Comparison of ENCODE assay signal across 19 cellular contexts in genomic region chr3:188268336-188268735, GRCh38.
DNase-seq lines count a peak whose midpoint lies in the region; ATAC-seq and TF ChIP-seq lines count a peak whose summit lies in the region.
"Had no signal": no experiment of that assay in that cellular context is flagged by ENCODE, and none has a peak within 500 bp of the region (broad histone marks: within the 10 kb centered on the region; RNA-seq: fewer than 3 reads in every experiment).

No MANE protein-coding gene starts in this region.

- H2AFZ ChIP-seq in GM23338, result no peak overlapping the region
- no peak overlapping the region for H2AFZ ChIP-seq in mesenchymal stem cell (ENCODE audit: low read depth, low read length)
- H2AFZ ChIP-seq in smooth muscle cell (ENCODE audit: low read depth), result no peak overlapping the region

- H2AK5ac ChIP-seq in mesenchymal stem cell (ENCODE audit: low read length, severe bottlenecking), result peak overlapping the region; percentile 85

- H3K36me3 Mint-ChIP-seq in GM23338 (ENCODE audit: low read depth), result no peaks in the 10 kb centered on the region
- H3K36me3 Mint-ChIP-seq: natural killer cell had no signal

- no peak overlapping the region for H2BK15ac ChIP-seq in mesenchymal stem cell (ENCODE audit: low read depth, poor library complexity, severe bottlenecking)

- no peak overlapping the region for H4K91ac ChIP-seq in mesenchymal stem cell (ENCODE audit: low read length)

- H3K9ac ChIP-seq in mesenchymal stem cell (ENCODE audit: low read length), result no peak overlapping the region
- H3K9ac ChIP-seq in smooth muscle cell (ENCODE audit: low read depth), result no peak overlapping the region
- H3K9ac ChIP-seq: BLaER1 treated with 17β-estradiol and CSF1 and Interleukin-3, amounts not matched to agents 10 nM and 100 nM had no signal

- H3F3A ChIP-seq in GM23338 (replicated peaks; ENCODE audit: low read depth) (no peaks in the 10 kb centered on the region), smooth muscle cell (ENCODE audit: low read depth) (peaks cover 50% of the 10 kb centered on the region)

- no peak overlapping the region for H3K4me3 ChIP-seq in GM23338
- no peak overlapping the region for H3K4me3 ChIP-seq in SJSA1
- no peak overlapping the region for H3K4me3 ChIP-seq in mesenchymal stem cell (ENCODE audit: insufficient read depth in 1 of 2, low read depth in 1 of 2, low read length in 2 of 2)
- no peak overlapping the region for H3K4me3 ChIP-seq in smooth muscle cell
- H3K4me3 ChIP-seq: BLaER1 treated with 17β-estradiol and CSF1 and Interleukin-3, amounts not matched to agents 10 nM and 100 nM; Peyer's patch had no signal

- H3K23ac ChIP-seq in mesenchymal stem cell (ENCODE audit: low read length in 2 of 2), result no peak overlapping the region

- H3K27me3 ChIP-seq in GM23338 (ENCODE audit: insufficient read depth) (no peaks in the 10 kb centered on the region), SJSA1 (replicated peaks) (no peaks in the 10 kb centered on the region), mesenchymal stem cell (ENCODE audit: control insufficient read depth in 1 of 2, insufficient read depth in 1 of 2, low read length in 2 of 2) (no peaks in the 10 kb centered on the region), smooth muscle cell (ENCODE audit: low read depth) (no peaks in the 10 kb centered on the region)
- H3K27me3 ChIP-seq: BLaER1 treated with 17β-estradiol and CSF1 and Interleukin-3, amounts not matched to agents 10 nM and 100 nM; Peyer's patch had no signal

- no peaks in the 10 kb centered on the region for H3K79me1 ChIP-seq in mesenchymal stem cell (replicated peaks; ENCODE audit: low read length, poor library complexity, severe bottlenecking)

- H3K4me1 Mint-ChIP-seq in GM23338, result peaks cover 33% of the 10 kb centered on the region

- peak overlapping the region; percentile 10; the same call in 1 of the 2 replicates for H3K4me2 ChIP-seq in GM23338
- no peak overlapping the region for H3K4me2 ChIP-seq in mesenchymal stem cell (ENCODE audit: low read length, poor library complexity, severe bottlenecking)
- no peak overlapping the region for H3K4me2 ChIP-seq in smooth muscle cell

- H4K8ac ChIP-seq in mesenchymal stem cell (ENCODE audit: low read length), result no peak overlapping the region

- H3K27me3 Mint-ChIP-seq in GM23338 (ENCODE audit: insufficient read depth, low read depth, poor library complexity), result peaks cover 3% of the 10 kb centered on the region
- H3K27me3 Mint-ChIP-seq: activated T-cell treated with anti-CD3 and anti-CD28 coated beads, Interleukin-2, amount 50 U/mL, for 24 hours had no signal

- ATAC-seq in GM23338, result no peak
- ATAC-seq: activated naive CD4-positive, alpha-beta T cell treated with anti-CD3 and anti-CD28 coated beads, Interleukin-2, amount 50 U/mL, for 72 hours; natural killer cell had no signal

- peak overlapping the region in 1 of 2 experiments; percentile 69 for H3K4ac ChIP-seq in mesenchymal stem cell (ENCODE audit: low read depth in 1 of 2, low read length in 2 of 2)

- no peaks in the 10 kb centered on the region for H4K20me1 ChIP-seq in GM23338 (replicated peaks; ENCODE audit: insufficient read depth)
- H4K20me1 ChIP-seq in smooth muscle cell (ENCODE audit: low read depth), result peaks cover 8% of the 10 kb centered on the region

- no peak overlapping the region for H3K4me3 Mint-ChIP-seq in GM23338
- H3K4me3 Mint-ChIP-seq: activated T-cell treated with anti-CD3 and anti-CD28 coated beads, Interleukin-2, amount 50 U/mL, for 24 hours; natural killer cell had no signal

- peaks cover 9% of the 10 kb centered on the region; the same call in 1 of the 2 replicates for H3K9me2 ChIP-seq in GM23338 (ENCODE audit: insufficient read depth)

- peak overlapping the region; percentile 23 to 56 for H3K18ac ChIP-seq in mesenchymal stem cell (ENCODE audit: low read depth in 1 of 2, low read length in 2 of 2)

- no peak for TF ChIP-seq CTCF in GM23338 (conservative IDR thresholded peaks at IDR 0.05; ENCODE audit: low read depth in 2 of 2)
- no peak for TF ChIP-seq CTCF in smooth muscle cell (IDR thresholded peaks at IDR 0.05; ENCODE audit: borderline replicate concordance, insufficient read depth, poor library complexity, severe bottlenecking)

- peak overlapping the region in 1 of 2 experiments; percentile 49 for H3K14ac ChIP-seq in mesenchymal stem cell (ENCODE audit: low read length in 2 of 2)

- H3K36me3 ChIP-seq in GM23338 (ENCODE audit: insufficient read depth) (no peaks in the 10 kb centered on the region), SJSA1 (peaks cover 11% of the 10 kb centered on the region), mesenchymal stem cell (ENCODE audit: control insufficient read depth in 1 of 2, insufficient read depth in 2 of 2, low read depth in 1 of 2, low read length in 2 of 2) (no peaks in the 10 kb centered on the region), smooth muscle cell (ENCODE audit: low read depth) (no peaks in the 10 kb centered on the region)
- H3K36me3 ChIP-seq: Peyer's patch had no signal

- peak overlapping the region; percentile 72 for H3K27ac Mint-ChIP-seq in GM23338
- H3K27ac Mint-ChIP-seq: activated naive CD4-positive, alpha-beta T cell treated with anti-CD3 and anti-CD28 coated beads, Interleukin-2, amount 50 U/mL, for 72 hours; activated T-cell treated with anti-CD3 and anti-CD28 coated beads, Interleukin-2, amount 50 U/mL, for 24 hours had no signal

- no peaks in the 10 kb centered on the region for H3K9me3 ChIP-seq in SJSA1 (replicated peaks)
- H3K9me3 ChIP-seq in mesenchymal stem cell (ENCODE audit: control insufficient read depth, low read length), result no peaks in the 10 kb centered on the region
- no peaks in the 10 kb centered on the region for H3K9me3 ChIP-seq in smooth muscle cell (replicated peaks; ENCODE audit: low read depth)
- H3K9me3 ChIP-seq: BLaER1 treated with 17β-estradiol and CSF1 and Interleukin-3, amounts not matched to agents 10 nM and 100 nM; Peyer's patch had no signal

- 83% methylated on average over 5 of the region's 5 CpGs for WGBS in mesenchymal stem cell
- WGBS in smooth muscle cell (ENCODE audit: low lambda C conversion rate), result 84% methylated on average over 5 of the region's 5 CpGs

- H2BK120ac ChIP-seq in mesenchymal stem cell (ENCODE audit: low read depth, low read length), result no peak overlapping the region

- no peak for DNase-seq in GM23338 (ENCODE audit: low spot score)
- no peak for DNase-seq in SJSA1 (ENCODE audit: low read depth in 1 of 2, low spot score in 2 of 2)
- DNase-seq in mesenchymal stem cell, result no peak
- DNase-seq in smooth muscle cell (lab: John Stamatoyannopoulos, UW; ENCODE audit: unreplicated experiment), result no peak
- no peak for DNase-seq in DMS 273 (lab: John Stamatoyannopoulos, UW; ENCODE audit: unreplicated experiment)
- no peak for DNase-seq in NCI-H1105 (lab: John Stamatoyannopoulos, UW)
- no peak for DNase-seq in activated T-cell treated with anti-CD3 and anti-CD28 coated beads, Interleukin-2, amount 50 U/mL, for 48 hours
- DNase-seq: activated CD4-positive, alpha-beta T cell treated with anti-CD3 and anti-CD28 coated beads, Interleukin-2, amount 50 U/mL, for 4 hours; activated T-cell treated with anti-CD3 and anti-CD28 coated beads, Interleukin-2, amount 50 U/mL, for 24 hours; DMS79 treated with DMSO at 0.1 percent for 48 hours; effector memory CD4-positive, alpha-beta T cell; MM.1S; natural killer cell; NCI-H1930; NCI-H526; Peyer's patch; substantia nigra had no signal

- peak overlapping the region; percentile 81 for H3K27ac ChIP-seq in GM23338 (ENCODE audit: low read depth)
- H3K27ac ChIP-seq in SJSA1, result peak overlapping the region; percentile 98
- H3K27ac ChIP-seq in mesenchymal stem cell (ENCODE audit: low read length, poor library complexity, severe bottlenecking), result peak overlapping the region; percentile 98
- peak overlapping the region; percentile 96 for H3K27ac ChIP-seq in smooth muscle cell (ENCODE audit: low read depth)
- H3K27ac ChIP-seq: BLaER1 treated with 17β-estradiol and CSF1 and Interleukin-3, amounts not matched to agents 10 nM and 100 nM had no signal

- H2BK12ac ChIP-seq in mesenchymal stem cell (ENCODE audit: low read length in 2 of 2), result peak overlapping the region; percentile 29 to 71

- H3K79me2 ChIP-seq in GM23338 (replicated peaks; ENCODE audit: insufficient read depth), result no peaks in the 10 kb centered on the region; the same call in 1 of the 2 replicates
- peaks cover 23% of the 10 kb centered on the region for H3K79me2 ChIP-seq in smooth muscle cell (ENCODE audit: low read depth)

- no peaks in the 10 kb centered on the region for H3K9me3 Mint-ChIP-seq in GM23338
- H3K9me3 Mint-ChIP-seq: natural killer cell had no signal

- H3K4me1 ChIP-seq in GM23338 (ENCODE audit: insufficient read depth) (peaks cover 67% of the 10 kb centered on the region), SJSA1 (replicated peaks) (peaks cover 98% of the 10 kb centered on the region), mesenchymal stem cell (ENCODE audit: control insufficient read depth, insufficient read depth, low read depth, low read length) (peaks cover 21% of the 10 kb centered on the region), smooth muscle cell (ENCODE audit: low read depth) (peaks cover 85% of the 10 kb centered on the region)

- peak overlapping the region; percentile 1 for H2BK5ac ChIP-seq in mesenchymal stem cell (ENCODE audit: low read depth, low read length, poor library complexity, severe bottlenecking)

TF ChIP-seq in GM23338, 12 proteins besides CTCF, POLR2A, EP300 and RAD21 (continues in another document):
- TF ChIP-seq ZNF331 (CRISPR knock-in tag; IDR thresholded peaks at IDR 0.05; ENCODE audit: low read depth), result no peak
- no peak for TF ChIP-seq STAT1 (IDR thresholded peaks at IDR 0.05; ENCODE audit: unreplicated experiment)
